Comparison of ENCODE assay signal across 1 cellular context in the genomic region with DNA sequence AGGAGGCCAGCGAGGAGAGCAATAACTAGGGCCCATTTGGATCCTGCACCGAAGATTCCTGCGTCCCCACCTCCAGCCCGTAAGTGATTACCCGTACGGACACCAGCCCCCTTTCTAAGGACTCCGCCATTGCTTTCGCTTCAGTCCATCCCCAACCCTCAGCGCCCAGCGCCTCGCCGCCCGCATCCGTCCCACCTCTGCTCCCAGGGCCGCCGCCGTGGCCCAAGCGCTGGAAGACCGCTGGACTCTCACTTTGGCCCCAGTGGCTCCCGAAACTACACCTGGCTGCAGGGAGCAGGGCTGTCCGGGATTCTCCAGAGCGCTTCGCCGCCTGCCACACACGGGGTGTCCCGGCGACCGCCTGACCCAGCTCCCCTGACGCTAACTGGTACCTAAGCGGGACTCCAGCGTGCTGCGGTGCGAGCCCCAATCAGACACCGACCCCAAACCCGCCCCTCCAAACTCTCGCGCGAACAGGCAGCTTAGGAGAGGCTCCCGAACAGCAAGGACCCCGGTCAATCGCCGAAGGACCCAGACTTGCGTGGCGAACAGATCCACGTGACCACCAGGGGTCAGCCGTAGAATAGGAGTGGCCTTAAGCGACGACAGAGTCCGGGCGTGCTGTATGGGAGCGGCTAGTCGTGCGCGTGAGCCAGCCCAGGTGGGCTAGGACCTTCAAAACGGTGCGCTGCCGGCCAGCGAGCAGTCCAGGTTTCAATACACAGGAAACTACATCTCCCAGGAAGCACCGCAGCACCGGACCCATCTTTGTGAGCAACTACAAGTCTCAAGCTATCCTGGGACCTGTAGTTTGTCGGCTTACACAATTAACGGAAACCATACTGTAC.
TF ChIP-seq lines count a peak whose summit lies in the region.

A gene (minus strand): TSS at position 363 of the 848 bp plus-strand sequence. CDS start 771 bp downstream, outside the sequence.

TF ChIP-seq in K562, 482 proteins besides CTCF, POLR2A, EP300 and RAD21 (continued from another document and continues in another):
- TF ChIP-seq, protein P1, sequence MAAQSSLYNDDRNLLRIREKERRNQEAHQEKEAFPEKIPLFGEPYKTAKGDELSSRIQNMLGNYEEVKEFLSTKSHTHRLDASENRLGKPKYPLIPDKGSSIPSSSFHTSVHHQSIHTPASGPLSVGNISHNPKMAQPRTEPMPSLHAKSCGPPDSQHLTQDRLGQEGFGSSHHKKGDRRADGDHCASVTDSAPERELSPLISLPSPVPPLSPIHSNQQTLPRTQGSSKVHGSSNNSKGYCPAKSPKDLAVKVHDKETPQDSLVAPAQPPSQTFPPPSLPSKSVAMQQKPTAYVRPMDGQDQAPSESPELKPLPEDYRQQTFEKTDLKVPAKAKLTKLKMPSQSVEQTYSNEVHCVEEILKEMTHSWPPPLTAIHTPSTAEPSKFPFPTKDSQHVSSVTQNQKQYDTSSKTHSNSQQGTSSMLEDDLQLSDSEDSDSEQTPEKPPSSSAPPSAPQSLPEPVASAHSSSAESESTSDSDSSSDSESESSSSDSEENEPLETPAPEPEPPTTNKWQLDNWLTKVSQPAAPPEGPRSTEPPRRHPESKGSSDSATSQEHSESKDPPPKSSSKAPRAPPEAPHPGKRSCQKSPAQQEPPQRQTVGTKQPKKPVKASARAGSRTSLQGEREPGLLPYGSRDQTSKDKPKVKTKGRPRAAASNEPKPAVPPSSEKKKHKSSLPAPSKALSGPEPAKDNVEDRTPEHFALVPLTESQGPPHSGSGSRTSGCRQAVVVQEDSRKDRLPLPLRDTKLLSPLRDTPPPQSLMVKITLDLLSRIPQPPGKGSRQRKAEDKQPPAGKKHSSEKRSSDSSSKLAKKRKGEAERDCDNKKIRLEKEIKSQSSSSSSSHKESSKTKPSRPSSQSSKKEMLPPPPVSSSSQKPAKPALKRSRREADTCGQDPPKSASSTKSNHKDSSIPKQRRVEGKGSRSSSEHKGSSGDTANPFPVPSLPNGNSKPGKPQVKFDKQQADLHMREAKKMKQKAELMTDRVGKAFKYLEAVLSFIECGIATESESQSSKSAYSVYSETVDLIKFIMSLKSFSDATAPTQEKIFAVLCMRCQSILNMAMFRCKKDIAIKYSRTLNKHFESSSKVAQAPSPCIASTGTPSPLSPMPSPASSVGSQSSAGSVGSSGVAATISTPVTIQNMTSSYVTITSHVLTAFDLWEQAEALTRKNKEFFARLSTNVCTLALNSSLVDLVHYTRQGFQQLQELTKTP (IDR thresholded peaks at IDR 0.05; ENCODE audit: low read depth in 1 of 2, partially characterized antibody in 2 of 2): peak; percentile 62 to 99
- TF ChIP-seq GATAD2B (IDR thresholded peaks at IDR 0.05; ENCODE audit: borderline replicate concordance) (no peak), ZNF75A (CRISPR knock-in tag; IDR thresholded peaks at IDR 0.05) (no peak), HDAC8 (tag; IDR thresholded peaks at IDR 0.05) (no peak), GATA2 (CRISPR knock-in tag; IDR thresholded peaks at IDR 0.05) (no peak), CBFA2T3 (IDR thresholded peaks at IDR 0.05) (no peak), PML (IDR thresholded peaks at IDR 0.05; ENCODE audit: low read length) (0 out of 2 replicates have a peak, but pooled peaks have one; percentile 43), SRSF1 (IDR thresholded peaks at IDR 0.05; ENCODE audit: low read depth, low read length) (no peak), HDAC2 (IDR thresholded peaks at IDR 0.05) (peak; percentile 60; the same call in 1 of the 2 replicates), NFIC (IDR thresholded peaks at IDR 0.05) (no peak), PHB2 (IDR thresholded peaks at IDR 0.05; ENCODE audit: low read depth) (no peak), CREBBP (IDR thresholded peaks at IDR 0.05; ENCODE audit: low read depth, low read length) (no peak), GABPB2 (CRISPR knock-in tag; conservative IDR thresholded peaks at IDR 0.05) (no peak), ZSCAN29 (IDR thresholded peaks at IDR 0.05) (no peak), ZC3H11A (IDR thresholded peaks at IDR 0.05; ENCODE audit: low read depth, low read length) (no peak), DNMT1 (IDR thresholded peaks at IDR 0.05) (0 out of 2 replicates have a peak, but pooled peaks have one; percentile 14), FOXK2 (conservative IDR thresholded peaks at IDR 0.05 in 1 of 2, IDR thresholded peaks at IDR 0.05 in 1 of 2; ENCODE audit: low read depth in 2 of 2) (no peak; a peak in 1 of 4 replicates), ZNF184 (CRISPR knock-in tag; IDR thresholded peaks at IDR 0.05) (no peak), NFE2L1 (tag; IDR thresholded peaks at IDR 0.05; ENCODE audit: borderline replicate concordance, low read depth) (no peak), SAFB2 (IDR thresholded peaks at IDR 0.05; ENCODE audit: borderline replicate concordance, low read depth, low read length, severe bottlenecking) (no peak), ZNF3 (CRISPR knock-in tag; IDR thresholded peaks at IDR 0.05) (no peak), SMC3 (conservative IDR thresholded peaks at IDR 0.05; ENCODE audit: insufficient read depth, low read depth, low read length) (peak; percentile 77), JUND (IDR thresholded peaks at IDR 0.05; ENCODE audit: borderline replicate concordance, low read depth, low read length) (peak; percentile 32; the same call in 1 of the 2 replicates), JUND (tag; IDR thresholded peaks at IDR 0.05; ENCODE audit: borderline replicate concordance, low read depth, low read length) (peak; percentile 66; the same call in 1 of the 3 replicates), CEBPG (CRISPR knock-in tag; IDR thresholded peaks at IDR 0.05) (peak; percentile 45; the same call in 1 of the 2 replicates), CEBPG (tag; conservative IDR thresholded peaks at IDR 0.05 in 1 of 2, IDR thresholded peaks at IDR 0.05 in 1 of 2) (no peak), ZKSCAN8 (CRISPR knock-in tag; IDR thresholded peaks at IDR 0.05) (no peak), NCOA2 (IDR thresholded peaks at IDR 0.05; ENCODE audit: partially characterized antibody in 2 of 2) (peak in 1 of 2 experiments; percentile 97), ZNF431 (CRISPR knock-in tag; IDR thresholded peaks at IDR 0.05) (no peak; the same call in 1 of the 2 replicates), BMI1 (IDR thresholded peaks at IDR 0.05; ENCODE audit: low read length) (no peak), CBFB (CRISPR knock-in tag; IDR thresholded peaks at IDR 0.05) (no peak), ZNF274 (IDR thresholded peaks at IDR 0.05; ENCODE audit: borderline replicate concordance, low read depth, low read length) (no peak), GABPB1 (CRISPR knock-in tag; IDR thresholded peaks at IDR 0.05) (peak; percentile 80), ZBED1 (IDR thresholded peaks at IDR 0.05) (no peak; the same call in 1 of the 2 replicates), SREBF2 (CRISPR knock-in tag; IDR thresholded peaks at IDR 0.05) (no peak), MEIS2 (IDR thresholded peaks at IDR 0.05; ENCODE audit: partially characterized antibody) (peak; percentile 77), SAP30 (IDR thresholded peaks at IDR 0.05; ENCODE audit: borderline replicate concordance, insufficient read depth, low read depth, low read length, poor library complexity, severe bottlenecking) (peak; percentile 53), ZNF134 (CRISPR knock-in tag; conservative IDR thresholded peaks at IDR 0.05) (no peak), YBX1 (IDR thresholded peaks at IDR 0.05) (no peak), NCOA6 (IDR thresholded peaks at IDR 0.05) (no peak), C11orf30 (IDR thresholded peaks at IDR 0.05; ENCODE audit: low read depth) (peak; percentile 73), ZNF444 (CRISPR knock-in tag; IDR thresholded peaks at IDR 0.05) (no peak), POLR2B (IDR thresholded peaks at IDR 0.05; ENCODE audit: low read depth, partially characterized antibody) (peak; percentile 65)
- TF ChIP-seq, protein P2, sequence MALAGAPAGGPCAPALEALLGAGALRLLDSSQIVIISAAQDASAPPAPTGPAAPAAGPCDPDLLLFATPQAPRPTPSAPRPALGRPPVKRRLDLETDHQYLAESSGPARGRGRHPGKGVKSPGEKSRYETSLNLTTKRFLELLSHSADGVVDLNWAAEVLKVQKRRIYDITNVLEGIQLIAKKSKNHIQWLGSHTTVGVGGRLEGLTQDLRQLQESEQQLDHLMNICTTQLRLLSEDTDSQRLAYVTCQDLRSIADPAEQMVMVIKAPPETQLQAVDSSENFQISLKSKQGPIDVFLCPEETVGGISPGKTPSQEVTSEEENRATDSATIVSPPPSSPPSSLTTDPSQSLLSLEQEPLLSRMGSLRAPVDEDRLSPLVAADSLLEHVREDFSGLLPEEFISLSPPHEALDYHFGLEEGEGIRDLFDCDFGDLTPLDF (CRISPR knock-in tag; IDR thresholded peaks at IDR 0.05): no peak
- TF ChIP-seq, protein P3, sequence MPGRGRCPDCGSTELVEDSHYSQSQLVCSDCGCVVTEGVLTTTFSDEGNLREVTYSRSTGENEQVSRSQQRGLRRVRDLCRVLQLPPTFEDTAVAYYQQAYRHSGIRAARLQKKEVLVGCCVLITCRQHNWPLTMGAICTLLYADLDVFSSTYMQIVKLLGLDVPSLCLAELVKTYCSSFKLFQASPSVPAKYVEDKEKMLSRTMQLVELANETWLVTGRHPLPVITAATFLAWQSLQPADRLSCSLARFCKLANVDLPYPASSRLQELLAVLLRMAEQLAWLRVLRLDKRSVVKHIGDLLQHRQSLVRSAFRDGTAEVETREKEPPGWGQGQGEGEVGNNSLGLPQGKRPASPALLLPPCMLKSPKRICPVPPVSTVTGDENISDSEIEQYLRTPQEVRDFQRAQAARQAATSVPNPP (IDR thresholded peaks at IDR 0.05; ENCODE audit: borderline replicate concordance, insufficient read depth, insufficient read length): no peak
- TF ChIP-seq, protein P4, sequence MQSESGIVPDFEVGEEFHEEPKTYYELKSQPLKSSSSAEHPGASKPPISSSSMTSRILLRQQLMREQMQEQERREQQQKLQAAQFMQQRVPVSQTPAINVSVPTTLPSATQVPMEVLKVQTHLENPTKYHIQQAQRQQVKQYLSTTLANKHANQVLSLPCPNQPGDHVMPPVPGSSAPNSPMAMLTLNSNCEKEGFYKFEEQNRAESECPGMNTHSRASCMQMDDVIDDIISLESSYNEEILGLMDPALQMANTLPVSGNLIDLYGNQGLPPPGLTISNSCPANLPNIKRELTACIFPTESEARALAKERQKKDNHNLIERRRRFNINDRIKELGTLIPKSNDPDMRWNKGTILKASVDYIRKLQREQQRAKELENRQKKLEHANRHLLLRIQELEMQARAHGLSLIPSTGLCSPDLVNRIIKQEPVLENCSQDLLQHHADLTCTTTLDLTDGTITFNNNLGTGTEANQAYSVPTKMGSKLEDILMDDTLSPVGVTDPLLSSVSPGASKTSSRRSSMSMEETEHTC (IDR thresholded peaks at IDR 0.05): peak; percentile 72; the same call in 1 of the 2 replicates
- TF ChIP-seq, protein P5, sequence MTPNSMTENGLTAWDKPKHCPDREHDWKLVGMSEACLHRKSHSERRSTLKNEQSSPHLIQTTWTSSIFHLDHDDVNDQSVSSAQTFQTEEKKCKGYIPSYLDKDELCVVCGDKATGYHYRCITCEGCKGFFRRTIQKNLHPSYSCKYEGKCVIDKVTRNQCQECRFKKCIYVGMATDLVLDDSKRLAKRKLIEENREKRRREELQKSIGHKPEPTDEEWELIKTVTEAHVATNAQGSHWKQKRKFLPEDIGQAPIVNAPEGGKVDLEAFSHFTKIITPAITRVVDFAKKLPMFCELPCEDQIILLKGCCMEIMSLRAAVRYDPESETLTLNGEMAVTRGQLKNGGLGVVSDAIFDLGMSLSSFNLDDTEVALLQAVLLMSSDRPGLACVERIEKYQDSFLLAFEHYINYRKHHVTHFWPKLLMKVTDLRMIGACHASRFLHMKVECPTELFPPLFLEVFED (CRISPR knock-in tag; conservative IDR thresholded peaks at IDR 0.05): no peak
- TF ChIP-seq, protein P6, sequence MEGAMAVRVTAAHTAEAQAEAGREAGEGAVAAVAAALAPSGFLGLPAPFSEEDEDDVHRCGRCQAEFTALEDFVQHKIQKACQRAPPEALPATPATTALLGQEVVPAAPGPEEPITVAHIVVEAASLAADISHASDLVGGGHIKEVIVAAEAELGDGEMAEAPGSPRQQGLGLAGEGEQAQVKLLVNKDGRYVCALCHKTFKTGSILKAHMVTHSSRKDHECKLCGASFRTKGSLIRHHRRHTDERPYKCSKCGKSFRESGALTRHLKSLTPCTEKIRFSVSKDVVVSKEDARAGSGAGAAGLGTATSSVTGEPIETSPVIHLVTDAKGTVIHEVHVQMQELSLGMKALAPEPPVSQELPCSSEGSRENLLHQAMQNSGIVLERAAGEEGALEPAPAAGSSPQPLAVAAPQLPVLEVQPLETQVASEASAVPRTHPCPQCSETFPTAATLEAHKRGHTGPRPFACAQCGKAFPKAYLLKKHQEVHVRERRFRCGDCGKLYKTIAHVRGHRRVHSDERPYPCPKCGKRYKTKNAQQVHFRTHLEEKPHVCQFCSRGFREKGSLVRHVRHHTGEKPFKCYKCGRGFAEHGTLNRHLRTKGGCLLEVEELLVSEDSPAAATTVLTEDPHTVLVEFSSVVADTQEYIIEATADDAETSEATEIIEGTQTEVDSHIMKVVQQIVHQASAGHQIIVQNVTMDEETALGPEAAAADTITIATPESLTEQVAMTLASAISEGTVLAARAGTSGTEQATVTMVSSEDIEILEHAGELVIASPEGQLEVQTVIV (CRISPR knock-in tag; IDR thresholded peaks at IDR 0.05; ENCODE audit: borderline replicate concordance): no peak
- TF ChIP-seq, protein P7, sequence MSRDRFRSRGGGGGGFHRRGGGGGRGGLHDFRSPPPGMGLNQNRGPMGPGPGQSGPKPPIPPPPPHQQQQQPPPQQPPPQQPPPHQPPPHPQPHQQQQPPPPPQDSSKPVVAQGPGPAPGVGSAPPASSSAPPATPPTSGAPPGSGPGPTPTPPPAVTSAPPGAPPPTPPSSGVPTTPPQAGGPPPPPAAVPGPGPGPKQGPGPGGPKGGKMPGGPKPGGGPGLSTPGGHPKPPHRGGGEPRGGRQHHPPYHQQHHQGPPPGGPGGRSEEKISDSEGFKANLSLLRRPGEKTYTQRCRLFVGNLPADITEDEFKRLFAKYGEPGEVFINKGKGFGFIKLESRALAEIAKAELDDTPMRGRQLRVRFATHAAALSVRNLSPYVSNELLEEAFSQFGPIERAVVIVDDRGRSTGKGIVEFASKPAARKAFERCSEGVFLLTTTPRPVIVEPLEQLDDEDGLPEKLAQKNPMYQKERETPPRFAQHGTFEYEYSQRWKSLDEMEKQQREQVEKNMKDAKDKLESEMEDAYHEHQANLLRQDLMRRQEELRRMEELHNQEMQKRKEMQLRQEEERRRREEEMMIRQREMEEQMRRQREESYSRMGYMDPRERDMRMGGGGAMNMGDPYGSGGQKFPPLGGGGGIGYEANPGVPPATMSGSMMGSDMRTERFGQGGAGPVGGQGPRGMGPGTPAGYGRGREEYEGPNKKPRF (IDR thresholded peaks at IDR 0.05; ENCODE audit: low read depth, low read length): no peak
- TF ChIP-seq, protein P8, sequence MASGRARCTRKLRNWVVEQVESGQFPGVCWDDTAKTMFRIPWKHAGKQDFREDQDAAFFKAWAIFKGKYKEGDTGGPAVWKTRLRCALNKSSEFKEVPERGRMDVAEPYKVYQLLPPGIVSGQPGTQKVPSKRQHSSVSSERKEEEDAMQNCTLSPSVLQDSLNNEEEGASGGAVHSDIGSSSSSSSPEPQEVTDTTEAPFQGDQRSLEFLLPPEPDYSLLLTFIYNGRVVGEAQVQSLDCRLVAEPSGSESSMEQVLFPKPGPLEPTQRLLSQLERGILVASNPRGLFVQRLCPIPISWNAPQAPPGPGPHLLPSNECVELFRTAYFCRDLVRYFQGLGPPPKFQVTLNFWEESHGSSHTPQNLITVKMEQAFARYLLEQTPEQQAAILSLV (tag; IDR thresholded peaks at IDR 0.05): no peak
- TF ChIP-seq, protein P9, sequence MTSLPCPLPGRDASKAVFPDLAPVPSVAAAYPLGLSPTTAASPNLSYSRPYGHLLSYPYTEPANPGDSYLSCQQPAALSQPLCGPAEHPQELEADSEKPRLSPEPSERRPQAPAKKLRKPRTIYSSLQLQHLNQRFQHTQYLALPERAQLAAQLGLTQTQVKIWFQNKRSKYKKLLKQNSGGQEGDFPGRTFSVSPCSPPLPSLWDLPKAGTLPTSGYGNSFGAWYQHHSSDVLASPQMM (CRISPR knock-in tag; IDR thresholded peaks at IDR 0.05): no peak
